ENCODE assay signal across 9 cellular contexts in genomic region chr3:152309535-152310317, GRCh38. TPM values are rescaled to one million over a fixed set of nuclear protein-coding genes. Genes with fewer than 3 reads are reported as not detected.
A peak's percentile ranks its signal among the peaks of the same experiment; 100 is the strongest.
DNase-seq lines count a peak whose midpoint lies in the region; ATAC-seq and TF ChIP-seq lines count a peak whose summit lies in the region.
"Had no signal": no experiment of that assay in that cellular context is flagged by ENCODE, and none has a peak within 500 bp of the region (broad histone marks: within the 10 kb centered on the region; RNA-seq: fewer than 3 reads in every experiment).

No MANE protein-coding gene starts in this region.

- peaks cover 81% of the 10 kb centered on the region for H3K4me1 ChIP-seq in CD8-positive, alpha-beta memory T cell (ENCODE audit: insufficient read depth, low read length)
- H3K4me1 ChIP-seq in osteoblast (ENCODE audit: insufficient read depth, low read length): peaks cover 40% of the 10 kb centered on the region
- no peaks in the 10 kb centered on the region for H3K4me1 ChIP-seq in OCI-LY7 (ENCODE audit: insufficient read depth, low read length, poor library complexity, severe bottlenecking)

- H3K27ac Mint-ChIP-seq in CD8-positive, alpha-beta memory T cell: peak overlapping the region; percentile 63 to 90 (median 82)
- peak overlapping the region; percentile 76 for H3K27ac Mint-ChIP-seq in central memory CD8-positive, alpha-beta T cell (ENCODE audit: low read depth)

- no peaks in the 10 kb centered on the region for H3K9me2 ChIP-seq in OCI-LY7 (ENCODE audit: insufficient read depth, low read length)

- POLR2A ChIA-PET in CD8-positive, alpha-beta memory T cell (lab: Charles Lee): interaction anchor here (0.5 to 2.5 kb wide), 5 partner anchors 10 to 117 kb away, joined by 3 to 6 read pairs (median 4); partner anchors contain the start of gene MBNL1
- POLR2A ChIA-PET in OCI-LY7 (lab: Charles Lee): interaction anchor here (0.5 to 6.9 kb wide), 17 partner anchors 9 to 140 kb away, joined by 3 to 35 read pairs (median 4); partner anchors contain the start of gene MBNL1

- peak; percentile 92 for ATAC-seq in central memory CD8-positive, alpha-beta T cell (replicated peaks; ENCODE audit: extremely low read depth, poor library complexity, severe bottlenecking)
- no peak for ATAC-seq in GM21723 (IDR thresholded peaks at IDR 0.05; ENCODE audit: unreplicated experiment)
- ATAC-seq in HG02759 (IDR thresholded peaks at IDR 0.05; ENCODE audit: unreplicated experiment): no peak

- no peaks in the 10 kb centered on the region for H3K9me3 Mint-ChIP-seq in CD8-positive, alpha-beta memory T cell
- H3K9me3 Mint-ChIP-seq in central memory CD8-positive, alpha-beta T cell: no peaks in the 10 kb centered on the region

- no peak overlapping the region for H3K27ac ChIP-seq in CD8-positive, alpha-beta memory T cell (ENCODE audit: low read depth, low read length)
- peak overlapping the region; percentile 84 for H3K27ac ChIP-seq in osteoblast (ENCODE audit: low read depth, low read length)
- no peak overlapping the region for H3K27ac ChIP-seq in OCI-LY7 (ENCODE audit: low read depth, low read length, poor library complexity, severe bottlenecking)

- peak overlapping the region; percentile 22 for H3K4me2 ChIP-seq in osteoblast (ENCODE audit: insufficient read depth, low read length)
- H3K4me2 ChIP-seq in OCI-LY7 (ENCODE audit: low read length): no peak overlapping the region

- H3K27me3 ChIP-seq in CD8-positive, alpha-beta memory T cell (ENCODE audit: insufficient read depth, low read length, poor library complexity, severe bottlenecking): no peaks in the 10 kb centered on the region
- H3K27me3 ChIP-seq in osteoblast (ENCODE audit: insufficient read depth, low read length): no peaks in the 10 kb centered on the region

- H3K36me3 ChIP-seq in CD8-positive, alpha-beta memory T cell (ENCODE audit: insufficient read depth, low read length): peaks cover 17% of the 10 kb centered on the region
- H3K36me3 ChIP-seq in osteoblast (ENCODE audit: insufficient read depth, low read length): peaks cover 21% of the 10 kb centered on the region
- peaks cover 68% of the 10 kb centered on the region for H3K36me3 ChIP-seq in OCI-LY7 (ENCODE audit: insufficient read depth, low read length)

- no peak overlapping the region for H2AFZ ChIP-seq in osteoblast (ENCODE audit: low read length)
- H2AFZ ChIP-seq in OCI-LY7 (ENCODE audit: low read length): no peak overlapping the region

- TF ChIP-seq CTCF in osteoblast (IDR thresholded peaks at IDR 0.05; ENCODE audit: extremely low read depth, low read depth, low read length) (no peak), OCI-LY7 (conservative IDR thresholded peaks at IDR 0.05; ENCODE audit: low read length) (no peak)

- H3K4me3 ChIP-seq in CD8-positive, alpha-beta memory T cell (ENCODE audit: low read length): no peak overlapping the region
- no peak overlapping the region for H3K4me3 ChIP-seq in osteoblast (ENCODE audit: insufficient read depth, low read length)
- H3K4me3 ChIP-seq in OCI-LY7 (ENCODE audit: low read depth, low read length, poor library complexity, severe bottlenecking): no peak overlapping the region

- peaks cover 97% of the 10 kb centered on the region for H3K79me2 ChIP-seq in osteoblast (ENCODE audit: insufficient read depth, low read length)
- peaks cover 92% of the 10 kb centered on the region for H3K79me2 ChIP-seq in OCI-LY7 (ENCODE audit: insufficient read depth, low read depth, low read length)

- CTCF ChIA-PET in CD8-positive, alpha-beta memory T cell (lab: Charles Lee): interaction anchor here (0.9 to 1.5 kb wide), 3 partner anchors 11 to 126 kb away, joined by 3 to 5 read pairs (median 3); no protein-coding TSS in a partner anchor
- CTCF ChIA-PET in OCI-LY7 (lab: Charles Lee; ENCODE audit: unreplicated experiment): no interaction called here

- H3K9me3 ChIP-seq in CD8-positive, alpha-beta memory T cell (ENCODE audit: low read length): no peaks in the 10 kb centered on the region
- H3K9me3 ChIP-seq in osteoblast (ENCODE audit: low read depth, low read length): no peaks in the 10 kb centered on the region
- 0 out of 2 replicates have a peak, but pooled peaks cover 4% of the 10 kb centered on the region for H3K9me3 ChIP-seq in OCI-LY7 (ENCODE audit: low read length)

- H3K4me3 Mint-ChIP-seq in CD8-positive, alpha-beta memory T cell: peak overlapping the region in 5 of 7 donors; percentile 6 to 50 (median 23)
- peak overlapping the region; percentile 23 for H3K4me3 Mint-ChIP-seq in central memory CD8-positive, alpha-beta T cell

- H4K20me1 ChIP-seq in osteoblast (ENCODE audit: insufficient read depth, low read length) (peaks cover 25% of the 10 kb centered on the region), OCI-LY7 (ENCODE audit: insufficient read depth, low read length) (peaks cover 23% of the 10 kb centered on the region)

- intact Hi-C loops in OCI-LY7 (cut with micrococcal nuclease; ENCODE audit: unreplicated experiment): no loop called here

- H3K27me3 Mint-ChIP-seq in CD8-positive, alpha-beta memory T cell: no peaks in the 10 kb centered on the region
- no peaks in the 10 kb centered on the region for H3K27me3 Mint-ChIP-seq in central memory CD8-positive, alpha-beta T cell

- no TSS peak for BruUV-seq in OCI-LY7 (replicated peaks; lab: Mats Ljungman, UMichigan)

- H3K4me1 Mint-ChIP-seq in CD8-positive, alpha-beta memory T cell: peaks cover 74 to 86% (median 86%) of the 10 kb centered on the region in 3 donors
- H3K4me1 Mint-ChIP-seq in central memory CD8-positive, alpha-beta T cell: peaks cover 49% of the 10 kb centered on the region

- H3K36me3 Mint-ChIP-seq in CD8-positive, alpha-beta memory T cell: peaks cover 4 to 64% (median 5%) of the 10 kb centered on the region in 3 donors
- peaks cover 49% of the 10 kb centered on the region for H3K36me3 Mint-ChIP-seq in central memory CD8-positive, alpha-beta T cell (ENCODE audit: insufficient read depth)

- DNase-seq in CD8-positive, alpha-beta memory T cell: peak in 1 of 5 donors; percentile 28
- DNase-seq in MV-4-11 (lab: John Stamatoyannopoulos, UW) (peak; percentile 46), osteoblast (ENCODE audit: insufficient read length, low spot score, missing footprints) (peak; percentile 58), OCI-LY7 (ENCODE audit: low spot score) (no peak), activated gamma-delta T cell (lab: John Stamatoyannopoulos, UW) (no peak)
- DNase-seq in central memory CD8-positive, alpha-beta T cell (ENCODE audit: low spot score in 2 of 2): no peak
- DNase-seq: NCI-H2029 had no signal

RNA-seq across cellular contexts. Expression of gene MBNL1, which starts 41.0 kb away (rescaled TPM):
- 100 to 1,000 TPM; 386 to 391 TPM for total RNA-seq in CD8-positive, alpha-beta memory T cell
- 303 TPM for polyA plus RNA-seq in CD8-positive, alpha-beta memory T cell
- total RNA-seq in osteoblast: 483 and 545 TPM in 2 replicates
- 125 and 163 TPM in 2 replicates for total RNA-seq in OCI-LY7 (2014; rRNA removed; shearing (Covaris generic))
- 174 and 184 TPM in 2 replicates for total RNA-seq in OCI-LY7 (2022)

Comparison
In these comparisons a context has a peak if more than half of its experiments do, and no peak if none do; other contexts are left out.
1. DNase-seq: peak in MV-4-11 (single experiment) and osteoblast (single experiment); none in central memory CD8-positive, alpha-beta T cell (0 of 2), OCI-LY7 (single experiment) and activated gamma-delta T cell (single experiment).